9 cellular contexts compared by ENCODE assay signal in the genomic region with DNA sequence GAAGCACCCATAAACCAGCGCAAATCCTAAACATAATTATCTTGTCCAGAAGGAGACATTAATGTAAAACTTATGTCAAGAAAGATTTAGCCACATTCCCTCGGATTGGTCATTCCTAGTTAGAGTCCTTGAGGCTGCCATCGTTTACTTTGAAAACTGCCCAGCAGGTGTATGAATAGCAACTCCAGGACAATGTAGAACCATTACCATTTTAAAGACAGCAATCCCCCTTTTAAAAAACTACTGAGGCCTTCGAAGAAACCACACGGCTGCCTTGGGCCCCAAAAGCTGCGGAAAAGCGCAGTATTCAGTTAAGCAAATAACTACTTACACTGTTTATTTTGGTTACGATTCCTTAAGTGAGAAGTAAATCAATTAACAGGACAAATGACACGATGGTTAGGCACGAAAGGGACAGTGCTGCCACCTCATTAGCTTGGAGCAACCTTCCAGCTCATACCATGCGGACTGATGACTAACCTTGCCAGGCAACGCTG. TPM values are rescaled to one million over a fixed set of nuclear protein-coding genes. Genes with fewer than 3 reads are reported as not detected.
A peak's percentile ranks its signal among the peaks of the same experiment; 100 is the strongest.
DNase-seq lines count a peak whose midpoint lies in the region; ATAC-seq and TF ChIP-seq lines count a peak whose summit lies in the region.
"Had no signal": no experiment of that assay in that cellular context is flagged by ENCODE, and none has a peak within 500 bp of the region (broad histone marks: within the 10 kb centered on the region; RNA-seq: fewer than 3 reads in every experiment).

No MANE protein-coding gene starts in this region.

- no peaks in the 10 kb centered on the region for H3F3A ChIP-seq in neural cell (ENCODE audit: insufficient read depth, low read length, poor library complexity, severe bottlenecking)

- H3K27ac ChIP-seq in neural cell (ENCODE audit: low read length), result no peak overlapping the region

- H3K9me2 ChIP-seq in neural cell (ENCODE audit: insufficient read depth, low read length), result no peaks in the 10 kb centered on the region

- peak overlapping the region; percentile 35 for H3K4me2 ChIP-seq in neural cell (ENCODE audit: low read length)

- CTCF ChIA-PET in BJ (lab: Yijun Ruan, JAX), result interaction anchor here (0.9 to 1.4 kb wide), 3 partner anchors 14 to 89 kb away, joined by 3 read pairs; no protein-coding TSS in a partner anchor

- no peaks in the 10 kb centered on the region for H3K79me2 ChIP-seq in neural cell (replicated peaks; ENCODE audit: insufficient read depth, low read length)

- H3K4me3 ChIP-seq in BJ (ENCODE audit: low read depth, low read length) (peak overlapping the region; percentile 59), MG63 (peak overlapping the region; percentile 77), neural cell (ENCODE audit: low read length) (peak overlapping the region; percentile 76)

- H3K27me3 ChIP-seq in BJ (ENCODE audit: control insufficient read depth, insufficient read depth, low read length) (no peaks in the 10 kb centered on the region), MG63 (no peaks in the 10 kb centered on the region), neural cell (ENCODE audit: insufficient read depth, low read depth, low read length) (peaks cover 40% of the 10 kb centered on the region)

- H2AFZ ChIP-seq in neural cell (ENCODE audit: low read depth, low read length), result no peak overlapping the region

- H3K9ac ChIP-seq in neural cell (ENCODE audit: low read length), result no peak overlapping the region

- peak; percentile 76 for ATAC-seq in esophagus mucosa

- no peak for TF ChIP-seq RAD21 in neural cell (conservative IDR thresholded peaks at IDR 0.05)

- no peak for TF ChIP-seq CTCF in BJ (IDR thresholded peaks at IDR 0.05; ENCODE audit: insufficient read depth, low read depth, low read length)
- TF ChIP-seq CTCF in neural cell (IDR thresholded peaks at IDR 0.05; ENCODE audit: poor library complexity, severe bottlenecking), result no peak

- H3K9me3 ChIP-seq in MG63, result no peaks in the 10 kb centered on the region
- no peaks in the 10 kb centered on the region for H3K9me3 ChIP-seq in neural cell (ENCODE audit: low read length)

- POLR2A ChIA-PET in BJ (lab: Charles Lee), result interaction anchor here (0.6 kb wide), 1 partner anchor 22 kb away, joined by 3 read pairs; no protein-coding TSS in a partner anchor

- DNase-seq in BJ (ENCODE audit: low read depth) (no peak), MG63 (no peak), NCI-H187 treated with DMSO at 0.1 percent for 48 hours (lab: John Stamatoyannopoulos, UW) (no peak), DMS 273 (lab: John Stamatoyannopoulos, UW; ENCODE audit: unreplicated experiment) (no peak), NCI-H146 treated with DMSO at 0.1 percent for 48 hours (lab: John Stamatoyannopoulos, UW; ENCODE audit: unreplicated experiment) (no peak)
- DNase-seq in activated CD4-positive, CD25-positive, alpha-beta regulatory T cell treated with anti-CD3 and anti-CD28 coated beads, Interleukin-2, amount 50 U/mL, for 72 hours, result no peak
- DNase-seq: NCI-H2227 treated with DMSO at 0.1 percent for 48 hours had no signal

- H4K20me1 ChIP-seq in neural cell (ENCODE audit: insufficient read depth), result no peaks in the 10 kb centered on the region

- H3K36me3 ChIP-seq in BJ (ENCODE audit: control insufficient read depth, insufficient read depth, low read length) (no peaks in the 10 kb centered on the region), MG63 (no peaks in the 10 kb centered on the region), neural cell (ENCODE audit: insufficient read depth, low read length) (no peaks in the 10 kb centered on the region)

- no peak for TF ChIP-seq EP300 in neural cell (conservative IDR thresholded peaks at IDR 0.05; ENCODE audit: poor library complexity, severe bottlenecking)

TF ChIP-seq in neural cell, 6 proteins besides CTCF, POLR2A, EP300 and RAD21:
- TF ChIP-seq, protein P1, sequence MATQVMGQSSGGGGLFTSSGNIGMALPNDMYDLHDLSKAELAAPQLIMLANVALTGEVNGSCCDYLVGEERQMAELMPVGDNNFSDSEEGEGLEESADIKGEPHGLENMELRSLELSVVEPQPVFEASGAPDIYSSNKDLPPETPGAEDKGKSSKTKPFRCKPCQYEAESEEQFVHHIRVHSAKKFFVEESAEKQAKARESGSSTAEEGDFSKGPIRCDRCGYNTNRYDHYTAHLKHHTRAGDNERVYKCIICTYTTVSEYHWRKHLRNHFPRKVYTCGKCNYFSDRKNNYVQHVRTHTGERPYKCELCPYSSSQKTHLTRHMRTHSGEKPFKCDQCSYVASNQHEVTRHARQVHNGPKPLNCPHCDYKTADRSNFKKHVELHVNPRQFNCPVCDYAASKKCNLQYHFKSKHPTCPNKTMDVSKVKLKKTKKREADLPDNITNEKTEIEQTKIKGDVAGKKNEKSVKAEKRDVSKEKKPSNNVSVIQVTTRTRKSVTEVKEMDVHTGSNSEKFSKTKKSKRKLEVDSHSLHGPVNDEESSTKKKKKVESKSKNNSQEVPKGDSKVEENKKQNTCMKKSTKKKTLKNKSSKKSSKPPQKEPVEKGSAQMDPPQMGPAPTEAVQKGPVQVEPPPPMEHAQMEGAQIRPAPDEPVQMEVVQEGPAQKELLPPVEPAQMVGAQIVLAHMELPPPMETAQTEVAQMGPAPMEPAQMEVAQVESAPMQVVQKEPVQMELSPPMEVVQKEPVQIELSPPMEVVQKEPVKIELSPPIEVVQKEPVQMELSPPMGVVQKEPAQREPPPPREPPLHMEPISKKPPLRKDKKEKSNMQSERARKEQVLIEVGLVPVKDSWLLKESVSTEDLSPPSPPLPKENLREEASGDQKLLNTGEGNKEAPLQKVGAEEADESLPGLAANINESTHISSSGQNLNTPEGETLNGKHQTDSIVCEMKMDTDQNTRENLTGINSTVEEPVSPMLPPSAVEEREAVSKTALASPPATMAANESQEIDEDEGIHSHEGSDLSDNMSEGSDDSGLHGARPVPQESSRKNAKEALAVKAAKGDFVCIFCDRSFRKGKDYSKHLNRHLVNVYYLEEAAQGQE (IDR thresholded peaks at IDR 0.05; ENCODE audit: borderline replicate concordance), result no peak
- no peak for TF ChIP-seq EZH2 (IDR thresholded peaks at IDR 0.05; ENCODE audit: borderline replicate concordance, insufficient read depth, low read length, poor library complexity, severe bottlenecking)
- no peak for TF ChIP-seq MXI1 (conservative IDR thresholded peaks at IDR 0.05; ENCODE audit: poor library complexity, severe bottlenecking)

RNA-seq across cellular contexts. Expression of a gene that starts 0.8 kb away (rescaled TPM):
- polyA plus RNA-seq in BJ (2011; rRNA removed) (22.6 and 40.0 TPM in 2 replicates), neural cell (0.15 TPM in 1 of 2 replicates, not detected in the other)
- polyA minus RNA-seq in BJ (2011; rRNA and poly(A)+ RNA removed), result 47.5 and 49.8 TPM in 2 replicates
- total RNA-seq in MG63 (2014; rRNA removed; shearing (Covaris generic); ENCODE audit: low replicate concordance), result 13.2 and 19.5 TPM in 2 replicates
- total RNA-seq in esophagus mucosa, result 28.0 TPM
- polyA minus RNA-seq in neural cell, result 0.24 and 3.1 TPM in 2 replicates
